In the genomic region with DNA sequence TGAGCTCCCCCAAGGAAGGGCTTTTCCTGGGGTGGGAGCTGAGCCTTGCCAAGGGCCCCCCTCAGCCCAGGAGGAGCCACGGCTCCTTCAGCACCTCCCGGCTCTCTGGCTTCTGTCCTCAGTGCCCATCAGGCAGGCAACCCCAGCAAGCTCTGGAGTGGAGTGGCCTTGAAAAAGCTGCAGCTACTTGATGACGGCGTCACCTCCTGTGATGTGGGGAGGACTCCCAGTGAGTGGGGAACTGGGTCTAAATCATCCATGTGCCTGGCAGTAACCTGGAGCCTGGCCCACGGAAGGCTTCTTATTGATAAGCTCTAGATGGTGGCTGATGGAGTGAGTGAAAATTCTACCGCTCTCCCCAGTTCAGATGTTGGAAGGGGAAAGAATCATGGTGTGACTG, we compare ENCODE assay signal across 29 cellular contexts.
"Had no signal": no experiment of that assay in that cellular context is flagged by ENCODE, and none has a peak within 500 bp of the region (broad histone marks: within the 10 kb centered on the region; RNA-seq: fewer than 3 reads in every experiment).

No MANE protein-coding gene starts in this region.

- H3K27ac Mint-ChIP-seq: activated CD4-positive, alpha-beta T cell treated with anti-CD3 and anti-CD28 coated beads for 36 hours; activated naive CD4-positive, alpha-beta T cell treated with anti-CD3 and anti-CD28 coated beads for 36 hours; activated naive CD8-positive, alpha-beta T cell treated with anti-CD3 and anti-CD28 coated beads for 36 hours; activated T-helper 1 cell treated with anti-CD3 and anti-CD28 coated beads, Interleukin-12 subunit alpha, Interleukin-12 subunit beta, Interleukin-2, Interleukin-4 antibody, amounts not matched to agents 30 ng/mL and 10 ng/mL and 1 ng/mL, durations not matched to agents 14 hours and 24 hours and 36 hours; dendritic cell treated with granulocyte-macrophage colony-stimulating factor and Interleukin-4, amounts not matched to agents 40 ng/mL and 50 ng/mL, for 4 days; nephron; progenitor cell of endocrine pancreas had no signal

- H3K27me3 Mint-ChIP-seq: activated naive CD8-positive, alpha-beta T cell treated with anti-CD3 and anti-CD28 coated beads for 36 hours; dendritic cell treated with granulocyte-macrophage colony-stimulating factor and Interleukin-4, amounts not matched to agents 40 ng/mL and 50 ng/mL, for 4 days had no signal

- H3K4me1 ChIP-seq: esophagus muscularis mucosa, left ventricle myocardium inferior, tibial artery had no signal

- ATAC-seq: activated CD4-positive, alpha-beta T cell treated with anti-CD3 and anti-CD28 coated beads for 36 hours; foreskin keratinocyte; sciatic nerve; stimulated activated naive CD8-positive, alpha-beta T cell treated with anti-CD3 and anti-CD28 coated beads, Interleukin-15, Interleukin-2, amounts not matched to agents 100 U/mL and 50 U/mL, for 24 hours had no signal

- H3K9me3 ChIP-seq: esophagus muscularis mucosa, left ventricle myocardium inferior, neutrophil, ovary, tibial artery had no signal

- H3K36me3 ChIP-seq: brain microvascular endothelial cell, esophagus muscularis mucosa, left ventricle myocardium inferior, neutrophil, ovary, tibial artery had no signal

- H3K27me3 ChIP-seq: foreskin keratinocyte, neutrophil, ovary had no signal

- H3K4me1 Mint-ChIP-seq: activated CD4-positive, alpha-beta T cell treated with anti-CD3 and anti-CD28 coated beads for 36 hours; nephron had no signal

- H3K9me3 Mint-ChIP-seq: activated naive CD4-positive, alpha-beta T cell treated with anti-CD3 and anti-CD28 coated beads for 36 hours; activated naive CD8-positive, alpha-beta T cell treated with anti-CD3 and anti-CD28 coated beads for 36 hours; activated T-helper 1 cell treated with anti-CD3 and anti-CD28 coated beads, Interleukin-12 subunit alpha, Interleukin-12 subunit beta, Interleukin-2, Interleukin-4 antibody, amounts not matched to agents 30 ng/mL and 10 ng/mL and 1 ng/mL, durations not matched to agents 14 hours and 24 hours and 36 hours; dendritic cell treated with granulocyte-macrophage colony-stimulating factor and Interleukin-4, amounts not matched to agents 40 ng/mL and 50 ng/mL, for 4 days; nephron had no signal

- H3K36me3 Mint-ChIP-seq: activated naive CD8-positive, alpha-beta T cell treated with anti-CD3 and anti-CD28 coated beads for 36 hours had no signal

- H3K4me3 ChIP-seq: esophagus muscularis mucosa, left ventricle myocardium inferior, lung, ovary, skin epidermis, tibial artery had no signal

- DNase-seq: activated CD4-positive, alpha-beta T cell treated with anti-CD3 and anti-CD28 coated beads for 36 hours; activated CD4-positive, CD25-positive, alpha-beta regulatory T cell; activated effector memory CD4-positive, alpha-beta T cell treated with anti-CD3 and anti-CD28 coated beads, Interleukin-2, amount 50 U/mL, for 16 hours; activated naive CD4-positive, alpha-beta T cell treated with anti-CD3 and anti-CD28 coated beads for 36 hours; activated naive CD8-positive, alpha-beta T cell treated with anti-CD3 and anti-CD28 coated beads for 36 hours; activated T-cell treated with anti-CD3 and anti-CD28 coated beads, Interleukin-2, amount 50 U/mL, for 1 hour; brain microvascular endothelial cell; central memory CD4-positive, alpha-beta T cell; effector CD4-positive, alpha-beta T cell; foreskin keratinocyte; left ventricle myocardium inferior; mesendoderm; ovary; stimulated activated CD4-positive, alpha-beta T cell treated with anti-CD3 and anti-CD28 coated beads, Interleukin-12 subunit alpha, Interleukin-12 subunit beta, amount 100 ng/mL, for 4 hours; stimulated activated CD4-positive, alpha-beta T cell treated with anti-CD3 and anti-CD28 coated beads, Interleukin-4, amount 100 ng/mL, for 1 hour; stimulated activated naive CD8-positive, alpha-beta T cell treated with anti-CD3 and anti-CD28 coated beads, Interleukin-15, Interleukin-2, amounts not matched to agents 100 U/mL and 50 U/mL, for 24 hours; tibial artery had no signal

- H3K27ac ChIP-seq: brain microvascular endothelial cell, esophagus muscularis mucosa, foreskin keratinocyte, left ventricle myocardium inferior, neutrophil, ovary, skin epidermis, tibial artery had no signal

- H3K4me3 Mint-ChIP-seq: activated CD4-positive, alpha-beta T cell treated with anti-CD3 and anti-CD28 coated beads for 36 hours; activated naive CD4-positive, alpha-beta T cell treated with anti-CD3 and anti-CD28 coated beads for 36 hours; activated naive CD8-positive, alpha-beta T cell treated with anti-CD3 and anti-CD28 coated beads for 36 hours; activated T-helper 1 cell treated with anti-CD3 and anti-CD28 coated beads, Interleukin-12 subunit alpha, Interleukin-12 subunit beta, Interleukin-2, Interleukin-4 antibody, amounts not matched to agents 30 ng/mL and 10 ng/mL and 1 ng/mL, durations not matched to agents 14 hours and 24 hours and 36 hours; dendritic cell treated with granulocyte-macrophage colony-stimulating factor and Interleukin-4, amounts not matched to agents 40 ng/mL and 50 ng/mL, for 4 days; nephron had no signal

- FAIRE-seq: astrocyte, islet of Langerhans, urothelium cell line had no signal
